Comparison of ENCODE assay signal across 17 cellular contexts in the genomic region with DNA sequence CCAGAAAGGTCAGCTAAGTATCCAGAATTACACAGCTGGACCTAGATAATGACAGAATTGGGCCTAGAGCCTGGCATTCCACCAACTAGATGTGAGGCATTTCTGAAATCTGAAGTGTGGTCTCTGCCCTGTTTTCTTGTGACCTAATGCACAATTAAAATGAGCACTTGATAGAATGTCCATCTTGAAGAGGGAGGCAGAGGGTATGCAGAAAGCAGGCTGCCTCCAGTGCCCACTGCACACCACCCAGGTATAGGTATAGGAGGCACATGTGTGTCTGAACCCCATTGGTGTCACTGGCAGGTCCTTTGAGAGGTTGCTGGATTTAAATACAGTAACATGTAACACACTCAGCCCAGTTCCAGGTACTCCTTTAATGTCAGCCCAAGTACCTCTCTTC. TPM values are rescaled to one million over a fixed set of nuclear protein-coding genes. Genes with fewer than 3 reads are reported as not detected.
DNase-seq lines count a peak whose midpoint lies in the region; ATAC-seq, FAIRE-seq and TF ChIP-seq lines count a peak whose summit lies in the region.
"Had no signal": no experiment of that assay in that cellular context is flagged by ENCODE, and none has a peak within 500 bp of the region (broad histone marks: within the 10 kb centered on the region; RNA-seq: fewer than 3 reads in every experiment).

No MANE protein-coding gene starts in this region.

- no peak overlapping the region for H3K4me3 Mint-ChIP-seq in activated naive CD4-positive, alpha-beta T cell treated with anti-CD3 and anti-CD28 coated beads, Interleukin-2, amount 10 ng/mL, durations not matched to agents 7 days and 5 days
- H3K4me3 Mint-ChIP-seq: dendritic cell treated with granulocyte-macrophage colony-stimulating factor and Interleukin-4, amounts not matched to agents 40 ng/mL and 50 ng/mL, for 4 days; T-helper 1 cell treated with Interleukin-12 subunit alpha and Interleukin-12 subunit beta and Interleukin-4 antibody, amounts not matched to agents 30 μg/mL and 1 μg/mL, for 36 hours had no signal

- H3K36me3 ChIP-seq in Panc1 (ENCODE audit: control insufficient read depth, insufficient read depth, low read length) (peaks cover 14% of the 10 kb centered on the region; the same call in 1 of the 2 replicates), fibroblast of lung (ENCODE audit: control insufficient read depth, insufficient read depth, low read length) (no peaks in the 10 kb centered on the region), skeletal muscle satellite cell (ENCODE audit: insufficient read depth, low read length) (peaks cover 23% of the 10 kb centered on the region)
- H3K36me3 ChIP-seq: gastrocnemius medialis had no signal

- peak overlapping the region; percentile 94 for H3K4me2 ChIP-seq in fibroblast of lung (ENCODE audit: extremely low read depth, insufficient read depth, low read length)
- H3K4me2 ChIP-seq in skeletal muscle satellite cell (ENCODE audit: low read length), result peak overlapping the region; percentile 95

- H3K27ac ChIP-seq in Panc1 (ENCODE audit: low read length) (peak overlapping the region; percentile 3; the same call in 1 of the 2 replicates), fibroblast of lung (ENCODE audit: insufficient read depth, low read length) (no peak overlapping the region)
- H3K27ac ChIP-seq: gastrocnemius medialis, pancreas had no signal

- peaks cover 33% of the 10 kb centered on the region for H3K27me3 Mint-ChIP-seq in activated naive CD4-positive, alpha-beta T cell treated with anti-CD3 and anti-CD28 coated beads, Interleukin-2, amount 10 ng/mL, durations not matched to agents 7 days and 5 days

- peaks cover 50% of the 10 kb centered on the region for H3K4me1 Mint-ChIP-seq in activated naive CD4-positive, alpha-beta T cell treated with anti-CD3 and anti-CD28 coated beads, Interleukin-2, amount 10 ng/mL, durations not matched to agents 7 days and 5 days

- peaks cover 68% of the 10 kb centered on the region for H3K79me2 ChIP-seq in fibroblast of lung (ENCODE audit: control insufficient read depth, insufficient read depth, low read length)

- H3K27me3 ChIP-seq in Panc1 (ENCODE audit: control insufficient read depth, insufficient read depth, low read length) (no peaks in the 10 kb centered on the region), fibroblast of lung (ENCODE audit: control insufficient read depth, insufficient read depth, low read length) (no peaks in the 10 kb centered on the region), skeletal muscle satellite cell (ENCODE audit: control insufficient read depth, insufficient read depth, low read length) (no peaks in the 10 kb centered on the region)
- H3K27me3 ChIP-seq: gastrocnemius medialis, pancreas had no signal

- BruUV-seq in Panc1 (replicated peaks; lab: Mats Ljungman, UMichigan), result no TSS peak

- intact Hi-C loops in Panc1 (cut with micrococcal nuclease; ENCODE audit: unreplicated experiment), result no loop called here

- CTCF ChIA-PET in activated naive CD4-positive, alpha-beta T cell treated with anti-CD3 and anti-CD28 coated beads, Interleukin-2, amount 10 ng/mL, durations not matched to agents 7 days and 5 days (lab: Charles Lee), result interaction anchor here (1.0 kb wide), 1 partner anchor 9 kb away, joined by 3 read pairs; no protein-coding TSS in a partner anchor
- CTCF ChIA-PET in Panc1 (lab: Charles Lee), result no interaction called here

- in situ Hi-C loops in Panc1 (cut with HindIII; ENCODE audit: low pct_unique_long_range_greater_than_20kb, low sequenced_read_pairs), result no loop called here

- H3K9ac ChIP-seq in fibroblast of lung (ENCODE audit: insufficient read depth, low read length) (no peak overlapping the region), skeletal muscle satellite cell (ENCODE audit: low read depth, low read length) (no peak overlapping the region)

- no peak for DNase-seq in activated naive CD4-positive, alpha-beta T cell treated with anti-CD3 and anti-CD28 coated beads, Interleukin-2, amount 10 ng/mL, durations not matched to agents 7 days and 5 days
- no peak for DNase-seq in activated naive CD4-positive, alpha-beta T cell treated with anti-CD3 and anti-CD28 coated beads, Interleukin-2, amount 50 U/mL, for 72 hours (ENCODE audit: low spot score in 2 of 2)
- no peak for DNase-seq in Panc1 (ENCODE audit: low read depth, low spot score)
- no peak for DNase-seq in fibroblast of lung (ENCODE audit: low read depth in 2 of 2)
- DNase-seq in GM19238 (ENCODE audit: insufficient read length, low spot score), result no peak
- DNase-seq in AG08395 (ENCODE audit: low spot score), result no peak
- DNase-seq in GM12892 (ENCODE audit: insufficient read length), result no peak
- DNase-seq: activated CD4-positive, alpha-beta T cell treated with anti-CD3 and anti-CD28 coated beads, Interleukin-2, amount 50 U/mL, for 48 hours; gastrocnemius medialis; Kasumi-1; NCI-H2107; pancreas had no signal

- H3K9me3 ChIP-seq in Panc1 (ENCODE audit: control insufficient read depth, insufficient read depth, low read depth, low read length) (no peaks in the 10 kb centered on the region), fibroblast of lung (ENCODE audit: control insufficient read depth, insufficient read depth, low read depth, low read length) (no peaks in the 10 kb centered on the region), skeletal muscle satellite cell (replicated peaks; ENCODE audit: low read length) (no peaks in the 10 kb centered on the region)
- H3K9me3 ChIP-seq: gastrocnemius medialis, pancreas had no signal

- no peaks in the 10 kb centered on the region for H3K9me3 Mint-ChIP-seq in activated naive CD4-positive, alpha-beta T cell treated with anti-CD3 and anti-CD28 coated beads, Interleukin-2, amount 10 ng/mL, durations not matched to agents 7 days and 5 days
- no peaks in the 10 kb centered on the region for H3K9me3 Mint-ChIP-seq in activated naive CD4-positive, alpha-beta T cell treated with anti-CD3 and anti-CD28 coated beads, Interleukin-2, amount 50 U/mL, for 72 hours
- H3K9me3 Mint-ChIP-seq: dendritic cell treated with granulocyte-macrophage colony-stimulating factor and Interleukin-4, amounts not matched to agents 40 ng/mL and 50 ng/mL, for 4 days; stimulated activated effector memory CD8-positive, alpha-beta T cell treated with anti-CD3 and anti-CD28 coated beads, Interleukin-12 subunit alpha, Interleukin-12 subunit beta, amount 100 ng/mL, for 72 hours; T-helper 1 cell treated with Interleukin-12 subunit alpha and Interleukin-12 subunit beta and Interleukin-4 antibody, amounts not matched to agents 30 μg/mL and 1 μg/mL, for 36 hours had no signal

- peak overlapping the region; percentile 60 for H3K27ac Mint-ChIP-seq in activated naive CD4-positive, alpha-beta T cell treated with anti-CD3 and anti-CD28 coated beads, Interleukin-2, amount 10 ng/mL, durations not matched to agents 7 days and 5 days
- H3K27ac Mint-ChIP-seq in activated naive CD4-positive, alpha-beta T cell treated with anti-CD3 and anti-CD28 coated beads, Interleukin-2, amount 50 U/mL, for 72 hours, result no peak overlapping the region
- H3K27ac Mint-ChIP-seq: dendritic cell treated with granulocyte-macrophage colony-stimulating factor and Interleukin-4, amounts not matched to agents 40 ng/mL and 50 ng/mL, for 4 days; T-helper 1 cell treated with Interleukin-12 subunit alpha and Interleukin-12 subunit beta and Interleukin-4 antibody, amounts not matched to agents 30 μg/mL and 1 μg/mL, for 36 hours had no signal

- H2AFZ ChIP-seq in fibroblast of lung (ENCODE audit: low read length), result no peak overlapping the region

- FAIRE-seq in GM12892 (lab: Jason Lieb, UNC), result no peak
- FAIRE-seq: pancreas had no signal

- no peak for ATAC-seq in activated naive CD4-positive, alpha-beta T cell treated with anti-CD3 and anti-CD28 coated beads, Interleukin-2, amount 50 U/mL, for 72 hours
- ATAC-seq in Panc1, result no peak
- ATAC-seq: gastrocnemius medialis; left lobe of liver; pancreas; stimulated activated effector memory CD8-positive, alpha-beta T cell treated with anti-CD3 and anti-CD28 coated beads, Interleukin-12 subunit alpha, Interleukin-12 subunit beta, amount 100 ng/mL, for 72 hours had no signal

- POLR2A ChIA-PET in Panc1 (lab: Charles Lee), result no interaction called here

- TF ChIP-seq CTCF in Panc1 (IDR thresholded peaks at IDR 0.05), result no peak
- TF ChIP-seq CTCF in fibroblast of lung (conservative IDR thresholded peaks at IDR 0.05 in 1 of 2, IDR thresholded peaks at IDR 0.05 in 1 of 2; ENCODE audit: low read depth in 1 of 2, low read length in 2 of 2), result no peak

- no peak for TF ChIP-seq POLR2A in GM12892 (IDR thresholded peaks at IDR 0.05; ENCODE audit: low read depth, low read length)

- no peaks in the 10 kb centered on the region for H4K20me1 ChIP-seq in fibroblast of lung (ENCODE audit: control insufficient read depth, extremely low read depth, insufficient read depth, low read length)

- peaks cover 42% of the 10 kb centered on the region for H3K36me3 Mint-ChIP-seq in activated naive CD4-positive, alpha-beta T cell treated with anti-CD3 and anti-CD28 coated beads, Interleukin-2, amount 10 ng/mL, durations not matched to agents 7 days and 5 days
- peaks cover 21 to 39% of the 10 kb centered on the region in 2 donors for H3K36me3 Mint-ChIP-seq in activated naive CD4-positive, alpha-beta T cell treated with anti-CD3 and anti-CD28 coated beads, Interleukin-2, amount 50 U/mL, for 72 hours

- H3K4me1 ChIP-seq in Panc1 (ENCODE audit: control insufficient read depth, insufficient read depth, low read length), result peaks cover 17% of the 10 kb centered on the region
- peaks cover 8% of the 10 kb centered on the region for H3K4me1 ChIP-seq in fibroblast of lung (ENCODE audit: control insufficient read depth, extremely low read depth, insufficient read depth, low read length)
- H3K4me1 ChIP-seq in skeletal muscle satellite cell (ENCODE audit: control insufficient read depth, insufficient read depth, low read length), result peaks cover 30% of the 10 kb centered on the region

- H3K4me3 ChIP-seq in Panc1 (ENCODE audit: low read depth in 2 of 2, low read length in 2 of 2) (peak overlapping the region; percentile 78 to 94), fibroblast of lung (replicated peaks in 1 of 4; ENCODE audit: control extremely low read depth in 1 of 4, insufficient read depth in 1 of 4, low read depth in 3 of 4, low read length in 4 of 4) (peak overlapping the region in 1 of 4 experiments; percentile 79), skeletal muscle satellite cell (ENCODE audit: low read length) (peak overlapping the region; percentile 85)
- H3K4me3 ChIP-seq: gastrocnemius medialis, pancreas had no signal

RNA-seq across cellular contexts. Expression of a gene that starts 2.4 kb away (rescaled TPM):
- total RNA-seq in activated naive CD4-positive, alpha-beta T cell treated with anti-CD3 and anti-CD28 coated beads, Interleukin-2, amount 50 U/mL, for 72 hours, result 10 to 100 TPM; 50.2 to 56.8 TPM
- total RNA-seq in Panc1 (2021; ENCODE audit: unreplicated experiment), result 9.6 TPM
- polyA plus RNA-seq in Panc1 (2012; ENCODE audit: insufficient read length), result 2.7 TPM
- total RNA-seq in fibroblast of lung, result 27.6 and 28.8 TPM in 2 replicates
- 20.0 and 31.1 TPM in 2 replicates for polyA plus RNA-seq in fibroblast of lung
- 15.9 and 26.2 TPM in 2 replicates for polyA plus RNA-seq in fibroblast of lung (2012)
- 21.1 and 22.6 TPM in 2 replicates for polyA minus RNA-seq in fibroblast of lung (ENCODE audit: low replicate concordance)
- 30.8 and 47.9 TPM in 2 replicates for total RNA-seq in skeletal muscle satellite cell (2012; rRNA removed)
- 7.1 TPM for polyA plus RNA-seq in GM12892 (2012; ENCODE audit: missing spikeins)
